Comparison of ENCODE assay signal across 24 cellular contexts in the genomic region with DNA sequence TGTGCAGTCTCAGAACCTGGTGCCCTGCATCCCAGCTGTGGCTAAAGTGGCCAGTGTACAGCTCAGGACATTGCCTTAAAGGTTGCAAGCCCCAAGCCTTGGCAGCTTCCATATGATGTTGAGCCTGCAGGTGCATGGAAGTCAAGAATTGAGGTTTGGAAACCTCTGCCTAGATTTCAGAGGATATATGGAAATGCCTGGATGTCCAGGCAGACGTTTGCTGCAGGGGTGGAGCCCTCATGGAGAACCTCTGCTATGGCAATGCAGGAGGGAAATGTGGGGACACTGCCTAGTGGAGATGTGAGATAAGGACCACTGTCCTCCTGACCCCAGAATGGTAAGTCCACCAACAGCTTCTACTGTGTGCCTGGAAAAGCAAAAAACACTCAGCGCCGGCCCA.
"Had no signal": no experiment of that assay in that cellular context is flagged by ENCODE, and none has a peak within 500 bp of the region (broad histone marks: within the 10 kb centered on the region; RNA-seq: fewer than 3 reads in every experiment).

No MANE protein-coding gene starts in this region.

- H3K27me3 ChIP-seq: dorsolateral prefrontal cortex, esophagus squamous epithelium, gastrocnemius medialis, heart right ventricle, left lung had no signal

- H3K4me3 ChIP-seq: coronary artery, dorsolateral prefrontal cortex, esophagus squamous epithelium, gastrocnemius medialis, heart right ventricle, left lung, lower lobe of right lung, mucosa of descending colon had no signal

- H3K4me1 ChIP-seq: gastrocnemius medialis, heart right ventricle, left lung, lower lobe of right lung had no signal

- H3K9me3 ChIP-seq: esophagus squamous epithelium, gastrocnemius medialis, heart right ventricle, lower lobe of right lung, mucosa of descending colon had no signal

- DNase-seq: dermis blood vessel endothelial cell; dorsolateral prefrontal cortex; effector CD4-positive, alpha-beta T cell; effector memory CD4-positive, alpha-beta T cell; esophagus squamous epithelium; foreskin fibroblast; foreskin melanocyte; gastrocnemius medialis; glutamatergic neuron; head of caudate nucleus; heart right ventricle; hippocampal formation; left cardiac atrium; left lung; left ventricle myocardium superior; lower lobe of right lung; mesenchymal stem cell; mucosa of descending colon; naive B cell had no signal

- H3K27ac ChIP-seq: coronary artery, dorsolateral prefrontal cortex, esophagus squamous epithelium, gastrocnemius medialis, heart right ventricle, left lung, lower lobe of right lung had no signal

- H3K36me3 ChIP-seq: esophagus squamous epithelium, gastrocnemius medialis, heart right ventricle, left lung, lower lobe of right lung had no signal

- ATAC-seq: gastrocnemius medialis, heart right ventricle, left cardiac atrium, left lung, left ventricle myocardium superior, lower lobe of right lung, mucosa of descending colon had no signal

- FAIRE-seq: colon, endothelial cell of umbilical vein, islet of Langerhans, keratinocyte had no signal
